In genomic region chr19:31348416-31349159, GRCh38 we compare ENCODE assay signal across 7 cellular contexts. TPM values are rescaled to one million over a fixed set of nuclear protein-coding genes. Genes with fewer than 3 reads are reported as not detected.
DNase-seq lines count a peak whose midpoint lies in the region; ATAC-seq lines count a peak whose summit lies in the region.

No MANE protein-coding gene starts in this region.

- H3K27me3 ChIP-seq in right cardiac atrium (ENCODE audit: control insufficient read depth, insufficient read depth): no peaks in the 10 kb centered on the region

- no peaks in the 10 kb centered on the region for H3K9me3 Mint-ChIP-seq in activated T-helper 1 cell treated with anti-CD3 and anti-CD28 coated beads, Interleukin-12 subunit alpha, Interleukin-12 subunit beta, Interleukin-2, Interleukin-4 antibody, amounts not matched to agents 30 ng/mL and 10 ng/mL and 1 ng/mL, durations not matched to agents 14 hours and 24 hours and 36 hours

- peaks cover 24% of the 10 kb centered on the region for H3K4me1 Mint-ChIP-seq in activated T-helper 1 cell treated with anti-CD3 and anti-CD28 coated beads, Interleukin-12 subunit alpha, Interleukin-12 subunit beta, Interleukin-2, Interleukin-4 antibody, amounts not matched to agents 30 ng/mL and 10 ng/mL and 1 ng/mL, durations not matched to agents 14 hours and 24 hours and 36 hours (ENCODE audit: low read depth)

- H3K9me3 ChIP-seq in right cardiac atrium (ENCODE audit: control insufficient read depth, low read length): no peaks in the 10 kb centered on the region

- under 1% methylated on average over 63 of the region's 63 CpGs for WGBS in right cardiac atrium

- ATAC-seq in right cardiac atrium: peak; percentile 1 to 8

- H3K4me3 ChIP-seq in right cardiac atrium (ENCODE audit: low read length): peak overlapping the region; percentile 98
- H3K4me3 ChIP-seq in skin epidermis: peak overlapping the region; percentile 57 to 85 (median 78)

- H3K27ac ChIP-seq in right cardiac atrium (ENCODE audit: low read length) (peak overlapping the region; percentile 51), skin epidermis (peak overlapping the region in 20 of 21 experiments; percentile 42 to 96 (median 86))

- peak overlapping the region; percentile 67 for H3K27ac Mint-ChIP-seq in activated T-helper 1 cell treated with anti-CD3 and anti-CD28 coated beads, Interleukin-12 subunit alpha, Interleukin-12 subunit beta, Interleukin-2, Interleukin-4 antibody, amounts not matched to agents 30 ng/mL and 10 ng/mL and 1 ng/mL, durations not matched to agents 14 hours and 24 hours and 36 hours

- DNase-seq in HT1080 (ENCODE audit: low read depth) (peak; percentile 44), right cardiac atrium (peak in 2 of 3 donors; percentile 73 to 77), NCI-H1417 (lab: John Stamatoyannopoulos, UW) (no peak), NCI-H446 treated with DMSO at 0.1 percent for 48 hours (lab: John Stamatoyannopoulos, UW) (no peak), NCI-H69 (lab: John Stamatoyannopoulos, UW) (no peak)
- DNase-seq in activated T-helper 1 cell treated with anti-CD3 and anti-CD28 coated beads, Interleukin-12 subunit alpha, Interleukin-12 subunit beta, Interleukin-2, Interleukin-4 antibody, amounts not matched to agents 30 ng/mL and 10 ng/mL and 1 ng/mL, durations not matched to agents 14 hours and 24 hours and 36 hours (ENCODE audit: low spot score): no peak

- H3K4me1 ChIP-seq in right cardiac atrium (ENCODE audit: control insufficient read depth, insufficient read depth, low read length): peaks cover 2% of the 10 kb centered on the region

- intact Hi-C loops in activated T-helper 1 cell treated with anti-CD3 and anti-CD28 coated beads, Interleukin-12 subunit alpha, Interleukin-12 subunit beta, Interleukin-2, Interleukin-4 antibody, amounts not matched to agents 30 ng/mL and 10 ng/mL and 1 ng/mL, durations not matched to agents 14 hours and 24 hours and 36 hours (cut with micrococcal nuclease): loop anchor here (1.0 to 10.0 kb wide), 2 partner anchors 9 to 1514 kb away; no protein-coding TSS in a partner anchor
- intact Hi-C loops in right cardiac atrium (cut with DNase I): no loop called here

- peak overlapping the region; percentile 89 for H3K4me3 Mint-ChIP-seq in activated T-helper 1 cell treated with anti-CD3 and anti-CD28 coated beads, Interleukin-12 subunit alpha, Interleukin-12 subunit beta, Interleukin-2, Interleukin-4 antibody, amounts not matched to agents 30 ng/mL and 10 ng/mL and 1 ng/mL, durations not matched to agents 14 hours and 24 hours and 36 hours

- H3K36me3 Mint-ChIP-seq in activated T-helper 1 cell treated with anti-CD3 and anti-CD28 coated beads, Interleukin-12 subunit alpha, Interleukin-12 subunit beta, Interleukin-2, Interleukin-4 antibody, amounts not matched to agents 30 ng/mL and 10 ng/mL and 1 ng/mL, durations not matched to agents 14 hours and 24 hours and 36 hours (ENCODE audit: low read depth): peaks cover 3% of the 10 kb centered on the region

- peaks cover 52% of the 10 kb centered on the region for H3K27me3 Mint-ChIP-seq in activated T-helper 1 cell treated with anti-CD3 and anti-CD28 coated beads, Interleukin-12 subunit alpha, Interleukin-12 subunit beta, Interleukin-2, Interleukin-4 antibody, amounts not matched to agents 30 ng/mL and 10 ng/mL and 1 ng/mL, durations not matched to agents 14 hours and 24 hours and 36 hours (ENCODE audit: insufficient read depth)

RNA-seq across cellular contexts. Expression of gene TSHZ3, which starts 0.6 kb away (rescaled TPM):
- total RNA-seq in HT1080 (2014; rRNA removed; shearing (Covaris generic)): 3.6 and 4.4 TPM in 2 replicates
- polyA plus RNA-seq in HT1080 (2015; cell fraction: cytosol; rRNA removed): 5.4 and 6.4 TPM in 2 replicates
- polyA plus RNA-seq in HT1080 (2015; cell fraction: nucleus; rRNA removed): 7.7 and 8.9 TPM in 2 replicates
- 1.5 and 2.0 TPM in 2 replicates for total RNA-seq in activated T-helper 1 cell treated with anti-CD3 and anti-CD28 coated beads, Interleukin-12 subunit alpha, Interleukin-12 subunit beta, Interleukin-2, Interleukin-4 antibody, amounts not matched to agents 30 ng/mL and 10 ng/mL and 1 ng/mL, durations not matched to agents 14 hours and 24 hours and 36 hours
- 1 to 10 TPM; 3.6 to 7.0 (median 4.5) TPM for total RNA-seq in right cardiac atrium
- polyA plus RNA-seq in right cardiac atrium: 1.5 TPM

Comparison
In these comparisons a context has a peak if more than half of its experiments do, and no peak if none do; other contexts are left out.
1. DNase-seq: peak in HT1080 (single experiment) and right cardiac atrium (2 of 3); none in activated T-helper 1 cell treated with anti-CD3 and anti-CD28 coated beads, Interleukin-12 subunit alpha, Interleukin-12 subunit beta, Interleukin-2, Interleukin-4 antibody, amounts not matched to agents 30 ng/mL and 10 ng/mL and 1 ng/mL, durations not matched to agents 14 hours and 24 hours and 36 hours (single experiment), NCI-H1417 (0 of 3), NCI-H446 treated with DMSO at 0.1 percent for 48 hours (single experiment) and NCI-H69 (single experiment).